ENCODE assay signal across 1 cellular context in the genomic region with DNA sequence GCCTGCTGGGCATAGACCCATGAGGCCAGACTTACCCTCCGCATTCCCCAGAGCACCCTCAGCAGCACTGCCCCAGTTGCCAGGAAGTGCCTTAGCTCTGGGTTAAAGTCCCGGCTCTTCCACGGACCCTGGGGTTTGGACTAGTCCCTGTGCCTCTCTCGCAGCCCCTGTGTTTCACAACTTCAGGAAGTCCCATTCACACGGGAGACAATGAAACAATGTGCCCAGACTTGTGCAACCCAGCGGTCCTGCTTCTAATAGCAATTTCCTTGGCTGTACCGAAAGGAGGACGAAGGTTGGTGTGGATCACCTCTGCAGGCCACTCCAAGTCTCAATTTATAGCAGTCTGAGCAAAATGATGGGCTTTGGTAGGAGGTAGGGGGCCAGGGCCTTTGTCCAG.
A peak's percentile ranks its signal among the peaks of the same experiment; 100 is the strongest.
TF ChIP-seq lines count a peak whose summit lies in the region.

No MANE protein-coding gene starts in this region.

TF ChIP-seq in HepG2, 621 proteins besides CTCF, POLR2A, EP300 and RAD21:
- TF ChIP-seq CEBPG (CRISPR knock-in tag; IDR thresholded peaks at IDR 0.05) (peak; percentile 25; the same call in 1 of the 2 replicates), MEIS2 (CRISPR knock-in tag; IDR thresholded peaks at IDR 0.05) (no peak)
